11 cellular contexts compared by ENCODE assay signal in the genomic region with DNA sequence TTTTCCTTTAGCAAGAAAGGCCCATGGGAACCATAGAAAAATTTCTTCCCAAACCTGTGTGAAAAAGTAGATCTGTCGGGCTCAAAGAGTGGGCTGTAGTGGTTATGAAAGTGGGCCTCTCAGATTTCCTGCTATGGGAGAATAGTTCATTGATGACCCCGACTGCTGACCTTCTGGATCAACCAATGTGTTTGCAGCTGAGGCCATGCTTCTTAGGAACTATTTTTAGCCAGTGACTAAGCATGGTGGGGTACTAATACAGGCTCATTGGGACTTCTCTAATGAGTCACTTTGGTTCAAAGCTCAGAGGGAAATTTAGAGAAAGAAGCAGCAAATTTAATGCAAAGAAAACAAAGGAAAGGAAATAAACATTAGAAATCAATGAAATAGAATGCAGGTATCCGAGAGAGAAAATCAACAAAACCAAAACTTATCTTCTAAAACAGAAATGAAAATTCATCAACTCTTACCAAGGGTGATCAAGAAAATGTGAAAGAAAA. TPM values are rescaled to one million over a fixed set of nuclear protein-coding genes. Genes with fewer than 3 reads are reported as not detected.
DNase-seq lines count a peak whose midpoint lies in the region; ATAC-seq and TF ChIP-seq lines count a peak whose summit lies in the region.
"Had no signal": no experiment of that assay in that cellular context is flagged by ENCODE, and none has a peak within 500 bp of the region (broad histone marks: within the 10 kb centered on the region; RNA-seq: fewer than 3 reads in every experiment).

No MANE protein-coding gene starts in this region.

- DNase-seq in MCF 10A (ENCODE audit: unreplicated experiment) (peak; percentile 51), breast epithelium (ENCODE audit: low spot score in 2 of 2) (no peak), OCI-M1 (lab: John Stamatoyannopoulos, UW) (peak; percentile 11), fibroblast of lung (ENCODE audit: low read depth in 2 of 2) (peak; percentile 95 to 98), GM19240 (ENCODE audit: insufficient read length, low spot score) (no peak)
- DNase-seq in stimulated activated naive B cell treated with anti-CD40 and anti-IgM and Interleukin-4, amounts not matched to agents 10 μg/mL and 1 μg/mL and 100 μg/mL, for 72 hours, result no peak
- no peak for DNase-seq in effector CD4-positive, alpha-beta T cell
- DNase-seq: stimulated activated CD4-positive, alpha-beta T cell treated with anti-CD3 and anti-CD28 coated beads, Interleukin-2, amount 100 ng/mL, for 48 hours had no signal

- H3K36me3 ChIP-seq in breast epithelium (no peaks in the 10 kb centered on the region), fibroblast of lung (ENCODE audit: control insufficient read depth, insufficient read depth, low read length) (no peaks in the 10 kb centered on the region)

- H4K20me1 ChIP-seq in fibroblast of lung (ENCODE audit: control insufficient read depth, extremely low read depth, insufficient read depth, low read length), result no peaks in the 10 kb centered on the region

- H3K27ac Mint-ChIP-seq in MCF 10A (ENCODE audit: low read depth, unreplicated experiment), result no peak overlapping the region
- H3K27ac Mint-ChIP-seq in stimulated activated naive B cell treated with anti-CD40 and anti-IgM and Interleukin-4, amounts not matched to agents 10 μg/mL and 1 μg/mL and 100 μg/mL, for 72 hours, result no peak overlapping the region

- no peaks in the 10 kb centered on the region for H3K9me3 ChIP-seq in breast epithelium
- no peaks in the 10 kb centered on the region for H3K9me3 ChIP-seq in fibroblast of lung (ENCODE audit: control insufficient read depth, insufficient read depth, low read depth, low read length)

- H3K27me3 ChIP-seq in breast epithelium (peaks cover 0 to 12% of the 10 kb centered on the region in 2 donors), fibroblast of lung (ENCODE audit: control insufficient read depth, insufficient read depth, low read length) (no peaks in the 10 kb centered on the region)

- BruUV-seq in MCF 10A (replicated peaks; lab: Mats Ljungman, UMichigan), result no TSS peak

- H3K36me3 Mint-ChIP-seq in MCF 10A (ENCODE audit: insufficient read depth, unreplicated experiment), result no peaks in the 10 kb centered on the region
- peaks cover 7% of the 10 kb centered on the region in 2 donors for H3K36me3 Mint-ChIP-seq in stimulated activated naive B cell treated with anti-CD40 and anti-IgM and Interleukin-4, amounts not matched to agents 10 μg/mL and 1 μg/mL and 100 μg/mL, for 72 hours

- no peaks in the 10 kb centered on the region for H3K4me1 ChIP-seq in breast epithelium
- peaks cover 15% of the 10 kb centered on the region for H3K4me1 ChIP-seq in fibroblast of lung (ENCODE audit: control insufficient read depth, extremely low read depth, insufficient read depth, low read length)

- peak; percentile 78 to 98 for ATAC-seq in stimulated activated naive B cell treated with anti-CD40 and anti-IgM and Interleukin-4, amounts not matched to agents 10 μg/mL and 1 μg/mL and 100 μg/mL, for 72 hours (replicated peaks)
- ATAC-seq in GM19328 (IDR thresholded peaks at IDR 0.05; ENCODE audit: unreplicated experiment), result no peak

- H3K27me3 Mint-ChIP-seq in MCF 10A (ENCODE audit: insufficient read depth, unreplicated experiment), result no peaks in the 10 kb centered on the region
- H3K27me3 Mint-ChIP-seq in stimulated activated naive B cell treated with anti-CD40 and anti-IgM and Interleukin-4, amounts not matched to agents 10 μg/mL and 1 μg/mL and 100 μg/mL, for 72 hours, result peaks cover 7 to 8% of the 10 kb centered on the region in 2 donors

- H3K4me1 Mint-ChIP-seq in MCF 10A (ENCODE audit: insufficient read depth, unreplicated experiment), result no peaks in the 10 kb centered on the region
- H3K4me1 Mint-ChIP-seq in stimulated activated naive B cell treated with anti-CD40 and anti-IgM and Interleukin-4, amounts not matched to agents 10 μg/mL and 1 μg/mL and 100 μg/mL, for 72 hours, result no peaks in the 10 kb centered on the region

- no peak overlapping the region for H3K4me3 Mint-ChIP-seq in MCF 10A (ENCODE audit: unreplicated experiment)
- H3K4me3 Mint-ChIP-seq in stimulated activated naive B cell treated with anti-CD40 and anti-IgM and Interleukin-4, amounts not matched to agents 10 μg/mL and 1 μg/mL and 100 μg/mL, for 72 hours, result no peak overlapping the region

- intact Hi-C loops in MCF 10A (cut with micrococcal nuclease) (no loop called here), breast epithelium (cut with DNase I; ENCODE audit: low total_unique reads) (no loop called here)

- no peaks in the 10 kb centered on the region for H3K9me3 Mint-ChIP-seq in MCF 10A (ENCODE audit: unreplicated experiment)
- peaks cover 3 to 7% of the 10 kb centered on the region in 2 donors for H3K9me3 Mint-ChIP-seq in stimulated activated naive B cell treated with anti-CD40 and anti-IgM and Interleukin-4, amounts not matched to agents 10 μg/mL and 1 μg/mL and 100 μg/mL, for 72 hours

- TF ChIP-seq CTCF in MCF 10A (IDR thresholded peaks at IDR 0.05; ENCODE audit: unreplicated experiment) (no peak), breast epithelium (IDR thresholded peaks at IDR 0.05) (no peak), fibroblast of lung (conservative IDR thresholded peaks at IDR 0.05 in 1 of 2, IDR thresholded peaks at IDR 0.05 in 1 of 2; ENCODE audit: low read depth in 1 of 2, low read length in 2 of 2) (no peak)

- H3K4me2 ChIP-seq in fibroblast of lung (ENCODE audit: extremely low read depth, insufficient read depth, low read length), result peak overlapping the region; percentile 33

- H2AFZ ChIP-seq in fibroblast of lung (ENCODE audit: low read length), result no peak overlapping the region

- H3K79me2 ChIP-seq in fibroblast of lung (ENCODE audit: control insufficient read depth, insufficient read depth, low read length), result no peaks in the 10 kb centered on the region

- H3K27ac ChIP-seq in breast epithelium (no peak overlapping the region), fibroblast of lung (ENCODE audit: insufficient read depth, low read length) (peak overlapping the region; percentile 63)
- H3K27ac ChIP-seq: C4-2B, coronary artery had no signal

- no peak for TF ChIP-seq POLR2A in breast epithelium (IDR thresholded peaks at IDR 0.05)

- CTCF ChIA-PET in MCF 10A (lab: Yijun Ruan, JAX), result interaction anchor here (0.6 kb wide), 1 partner anchor 206 kb away, joined by 3 read pairs; no protein-coding TSS in a partner anchor

- H3K4me3 ChIP-seq in breast epithelium (no peak overlapping the region), fibroblast of lung (replicated peaks in 1 of 4; ENCODE audit: control extremely low read depth in 1 of 4, insufficient read depth in 1 of 4, low read depth in 3 of 4, low read length in 4 of 4) (no peak overlapping the region)
- H3K4me3 ChIP-seq: coronary artery had no signal

- POLR2A ChIA-PET in MCF 10A (lab: Yijun Ruan, JAX), result no interaction called here

- H3K9ac ChIP-seq in fibroblast of lung (ENCODE audit: insufficient read depth, low read length), result no peak overlapping the region

RNA-seq across cellular contexts. Expression of a gene that starts 12.6 kb away (rescaled TPM):
- total RNA-seq in MCF 10A (2022) (109 and 113 TPM in 2 replicates), breast epithelium (10 to 100 TPM; 23.7 to 36.7 (median 28.8) TPM), fibroblast of lung (39.0 and 41.0 TPM in 2 replicates)
- polyA plus RNA-seq in fibroblast of lung, result 142 and 145 TPM in 2 replicates
- polyA plus RNA-seq in fibroblast of lung (2012), result 98.3 and 113 TPM in 2 replicates
- polyA minus RNA-seq in fibroblast of lung (ENCODE audit: low replicate concordance), result 17.0 and 33.7 TPM in 2 replicates

RNA-seq across cellular contexts. Expression of a gene that starts 27.5 kb away (rescaled TPM):
- not detected in 2 replicates for total RNA-seq in MCF 10A (2022)
- total RNA-seq in breast epithelium, result 1 to 10 TPM in 1 of 3 donors, under 1 TPM in 2; 0.44 to 1.4 (median 0.66) TPM
- 0.26 and 1.7 TPM in 2 replicates for total RNA-seq in fibroblast of lung
- polyA plus RNA-seq in fibroblast of lung, result 1.8 and 1.9 TPM in 2 replicates
- polyA plus RNA-seq in fibroblast of lung (2012), result 1.3 and 1.6 TPM in 2 replicates
- polyA minus RNA-seq in fibroblast of lung (ENCODE audit: low replicate concordance), result 1.8 and 2.6 TPM in 2 replicates

RNA-seq across cellular contexts. Expression of a gene that starts 41.1 kb away (rescaled TPM):
- total RNA-seq in MCF 10A (2022) (13.3 TPM in 2 replicates), breast epithelium (100 to 1,000 TPM in 1 of 3 donors, 10 to 100 TPM in 2; 51.1 to 135 (median 69.8) TPM), fibroblast of lung (12.8 and 37.5 TPM in 2 replicates)
- 17.0 and 27.5 TPM in 2 replicates for polyA plus RNA-seq in fibroblast of lung
- 13.4 and 28.2 TPM in 2 replicates for polyA plus RNA-seq in fibroblast of lung (2012)
- polyA minus RNA-seq in fibroblast of lung (ENCODE audit: low replicate concordance), result 54.4 and 178 TPM in 2 replicates

RNA-seq across cellular contexts. Expression of a gene that starts 44.9 kb away (rescaled TPM):
- 3.8 and 7.3 TPM in 2 replicates for total RNA-seq in MCF 10A (2022)
- total RNA-seq in breast epithelium, result 1 to 10 TPM; 2.4 to 4.1 (median 2.9) TPM
- total RNA-seq in fibroblast of lung, result 1.5 and 2.0 TPM in 2 replicates
- 0.86 and 1.6 TPM in 2 replicates for polyA plus RNA-seq in fibroblast of lung
- polyA plus RNA-seq in fibroblast of lung (2012), result 1.3 and 2.7 TPM in 2 replicates
- polyA minus RNA-seq in fibroblast of lung (ENCODE audit: low replicate concordance), result 1.9 and 2.7 TPM in 2 replicates

RNA-seq across cellular contexts. Expression of a gene that starts 55.0 kb away (rescaled TPM):
- 6.9 and 7.8 TPM in 2 replicates for total RNA-seq in MCF 10A (2022)
- total RNA-seq in breast epithelium, result 1 to 10 TPM; 6.6 to 9.1 (median 8.2) TPM
- 5.1 and 6.6 TPM in 2 replicates for total RNA-seq in fibroblast of lung
- 4.7 and 5.1 TPM in 2 replicates for polyA plus RNA-seq in fibroblast of lung
- 4.3 and 5.6 TPM in 2 replicates for polyA plus RNA-seq in fibroblast of lung (2012)
- 9.3 and 15.4 TPM in 2 replicates for polyA minus RNA-seq in fibroblast of lung (ENCODE audit: low replicate concordance)

Comparison
In these comparisons a context has a peak if more than half of its experiments do, and no peak if none do; other contexts are left out.
1. DNase-seq: peak in MCF 10A (single experiment), OCI-M1 (single experiment) and fibroblast of lung (2 of 2); none in breast epithelium (0 of 2), stimulated activated naive B cell treated with anti-CD40 and anti-IgM and Interleukin-4, amounts not matched to agents 10 μg/mL and 1 μg/mL and 100 μg/mL, for 72 hours (single experiment), GM19240 (single experiment) and effector CD4-positive, alpha-beta T cell (single experiment).